In genomic region chr9:69180670-69181069, GRCh38 we compare ENCODE assay signal across 8 cellular contexts. TPM values are rescaled to one million over a fixed set of nuclear protein-coding genes. Genes with fewer than 3 reads are reported as not detected.
DNase-seq lines count a peak whose midpoint lies in the region; ATAC-seq and TF ChIP-seq lines count a peak whose summit lies in the region.

No MANE protein-coding gene starts in this region.

- H3K4me1 ChIP-seq in cardiac muscle cell (ENCODE audit: low read depth), result peaks cover 53% of the 10 kb centered on the region

- peak overlapping the region; percentile 92 for H3K27ac ChIP-seq in cardiac muscle cell

- H3K4me3 ChIP-seq in cardiac muscle cell, result no peak overlapping the region

- no peaks in the 10 kb centered on the region for H3K27me3 ChIP-seq in cardiac muscle cell

- H3K36me3 ChIP-seq in cardiac muscle cell, result no peaks in the 10 kb centered on the region

- ATAC-seq in HG03045 (IDR thresholded peaks at IDR 0.05; ENCODE audit: unreplicated experiment), result no peak

- TF ChIP-seq CTCF in cardiac muscle cell (IDR thresholded peaks at IDR 0.05; ENCODE audit: low read depth, low read length), result no peak

- H3K9me3 ChIP-seq in cardiac muscle cell (ENCODE audit: low read depth), result no peaks in the 10 kb centered on the region

- peak; percentile 98 for DNase-seq in EL
- peak; percentile 74 for DNase-seq in NCI-H2196 (lab: John Stamatoyannopoulos, UW; ENCODE audit: unreplicated experiment)
- DNase-seq in activated effector memory CD4-positive, alpha-beta T cell treated with anti-CD3 and anti-CD28 coated beads, Interleukin-2, amount 50 U/mL, for 16 hours, result peak; percentile 78
- peak in 1 of 2 donors; percentile 93 for DNase-seq in cardiac muscle cell (ENCODE audit: low read depth in 1 of 2, low spot score in 1 of 2)
- DNase-seq in stimulated activated CD4-positive, alpha-beta T cell treated with anti-CD3 and anti-CD28 coated beads, Interleukin-2, amount 100 ng/mL, for 48 hours, result peak; percentile 15 to 34
- DNase-seq in cerebellar cortex (ENCODE audit: low spot score), result no peak
- DNase-seq in NCI-H446 (lab: John Stamatoyannopoulos, UW), result no peak

RNA-seq across cellular contexts. Expression of gene TJP2, which starts 6.6 kb away (rescaled TPM):
- 81.3 and 102 TPM in 2 replicates for total RNA-seq in cardiac muscle cell
- polyA plus RNA-seq in cardiac muscle cell, result 69.3 and 105 TPM in 2 replicates

Comparison
In these comparisons a context has a peak if more than half of its experiments do, and no peak if none do; other contexts are left out.
1. DNase-seq: peak in EL (single experiment), NCI-H2196 (single experiment), activated effector memory CD4-positive, alpha-beta T cell treated with anti-CD3 and anti-CD28 coated beads, Interleukin-2, amount 50 U/mL, for 16 hours (single experiment) and stimulated activated CD4-positive, alpha-beta T cell treated with anti-CD3 and anti-CD28 coated beads, Interleukin-2, amount 100 ng/mL, for 48 hours (2 of 2); none in cerebellar cortex (single experiment) and NCI-H446 (0 of 2).